ENCODE assay signal across 39 cellular contexts in genomic region chr1:10080523-10080922, GRCh38.
"Had no signal": no experiment of that assay in that cellular context is flagged by ENCODE, and none has a peak within 500 bp of the region (broad histone marks: within the 10 kb centered on the region; RNA-seq: fewer than 3 reads in every experiment).

No MANE protein-coding gene starts in this region.

- H3K27ac Mint-ChIP-seq: activated naive CD4-positive, alpha-beta T cell treated with anti-CD3 and anti-CD28 coated beads for 36 hours; activated naive CD4-positive, alpha-beta T cell treated with anti-CD3 and anti-CD28 coated beads, Interleukin-2, amount 10 ng/mL, durations not matched to agents 7 days and 5 days; activated naive CD4-positive, alpha-beta T cell treated with anti-CD3 and anti-CD28 coated beads, Interleukin-2, amount 50 U/mL, for 24 hours; activated naive CD8-positive, alpha-beta T cell; activated naive CD8-positive, alpha-beta T cell treated with anti-CD3 and anti-CD28 coated beads for 36 hours; activated naive CD8-positive, alpha-beta T cell treated with anti-CD3 and anti-CD28 coated beads, Interleukin-2, amount 10 ng/mL, durations not matched to agents 7 days and 5 days; activated naive CD8-positive, alpha-beta T cell treated with anti-CD3 and anti-CD28 coated beads, Interleukin-2, amount 50 U/mL, for 24 hours; activated T-cell treated with anti-CD3 and anti-CD28 coated beads, Interleukin-2, amount 50 U/mL, for 24 hours; activated T-cell treated with anti-CD3 and anti-CD28 coated beads, Interleukin-2, amount 50 U/mL, for 72 hours; activated T-helper 1 cell treated with anti-CD3 and anti-CD28 coated beads, Interleukin-12 subunit alpha, Interleukin-12 subunit beta, Interleukin-2, Interleukin-4 antibody, amounts not matched to agents 30 ng/mL and 10 ng/mL and 1 ng/mL, durations not matched to agents 14 hours and 24 hours and 36 hours; activated T-helper 17 cell treated with anti-CD3 and anti-CD28 coated beads, Interleukin-2, amount 50 U/mL, for 72 hours; activated T-helper 2 cell treated with anti-CD3 and anti-CD28 coated beads, Interferon-gamma antibody, Interleukin-2, Interleukin-4, amounts not matched to agents 10 μg/mL and 5 μg/mL and 100 μg/mL, durations not matched to agents 14 hours and 24 hours and 36 hours; brain had no signal

- FAIRE-seq: bronchial epithelial cell, colon had no signal

- H3K4me3 Mint-ChIP-seq: activated naive CD4-positive, alpha-beta T cell treated with anti-CD3 and anti-CD28 coated beads for 36 hours; activated naive CD4-positive, alpha-beta T cell treated with anti-CD3 and anti-CD28 coated beads, Interleukin-2, amount 10 ng/mL, durations not matched to agents 7 days and 5 days; activated naive CD4-positive, alpha-beta T cell treated with anti-CD3 and anti-CD28 coated beads, Interleukin-2, amount 50 U/mL, for 24 hours; activated naive CD8-positive, alpha-beta T cell; activated naive CD8-positive, alpha-beta T cell treated with anti-CD3 and anti-CD28 coated beads for 36 hours; activated naive CD8-positive, alpha-beta T cell treated with anti-CD3 and anti-CD28 coated beads, Interleukin-2, amount 10 ng/mL, durations not matched to agents 7 days and 5 days; activated naive CD8-positive, alpha-beta T cell treated with anti-CD3 and anti-CD28 coated beads, Interleukin-2, amount 50 U/mL, for 24 hours; activated T-cell treated with anti-CD3 and anti-CD28 coated beads, Interleukin-2, amount 50 U/mL, for 24 hours; activated T-cell treated with anti-CD3 and anti-CD28 coated beads, Interleukin-2, amount 50 U/mL, for 4 hours; activated T-cell treated with anti-CD3 and anti-CD28 coated beads, Interleukin-2, amount 50 U/mL, for 72 hours; activated T-helper 1 cell treated with anti-CD3 and anti-CD28 coated beads, Interleukin-12 subunit alpha, Interleukin-12 subunit beta, Interleukin-2, Interleukin-4 antibody, amounts not matched to agents 30 ng/mL and 10 ng/mL and 1 ng/mL, durations not matched to agents 14 hours and 24 hours and 36 hours; activated T-helper 17 cell treated with anti-CD3 and anti-CD28 coated beads, Interleukin-2, amount 50 U/mL, for 72 hours; brain; central memory CD8-positive, alpha-beta T cell had no signal

- H3K4me3 ChIP-seq: adrenal gland, ascending aorta, body of pancreas, breast epithelium, cardiac muscle cell had no signal

- H3K36me3 ChIP-seq: brain microvascular endothelial cell, breast epithelium had no signal

- H3K27me3 Mint-ChIP-seq: activated naive CD4-positive, alpha-beta T cell treated with anti-CD3 and anti-CD28 coated beads, Interleukin-2, amount 10 ng/mL, durations not matched to agents 7 days and 5 days; activated naive CD4-positive, alpha-beta T cell treated with anti-CD3 and anti-CD28 coated beads, Interleukin-2, amount 50 U/mL, for 24 hours; activated naive CD8-positive, alpha-beta T cell; activated naive CD8-positive, alpha-beta T cell treated with anti-CD3 and anti-CD28 coated beads for 36 hours; activated naive CD8-positive, alpha-beta T cell treated with anti-CD3 and anti-CD28 coated beads, Interleukin-2, amount 10 ng/mL, durations not matched to agents 7 days and 5 days; activated naive CD8-positive, alpha-beta T cell treated with anti-CD3 and anti-CD28 coated beads, Interleukin-2, amount 50 U/mL, for 24 hours; activated T-cell treated with anti-CD3 and anti-CD28 coated beads, Interleukin-2, amount 50 U/mL, for 24 hours; activated T-helper 17 cell treated with anti-CD3 and anti-CD28 coated beads, Interleukin-2, amount 50 U/mL, for 72 hours; brain; central memory CD8-positive, alpha-beta T cell had no signal

- H3K4me1 Mint-ChIP-seq: activated naive CD8-positive, alpha-beta T cell treated with anti-CD3 and anti-CD28 coated beads, Interleukin-2, amount 50 U/mL, for 24 hours; brain had no signal

- H3K27me3 ChIP-seq: adrenal gland, ascending aorta, body of pancreas, brain microvascular endothelial cell, breast epithelium, cardiac muscle cell had no signal

- DNase-seq: activated effector memory CD4-positive, alpha-beta T cell treated with anti-CD3 and anti-CD28 coated beads, Interleukin-2, amount 50 U/mL, for 16 hours; activated effector memory CD4-positive, alpha-beta T cell treated with Interleukin-2 at 50 U/mL for 16 hours; activated gamma-delta T cell; activated gamma-delta T cell treated with Interleukin-2 at 50 U/mL for 16 hours; activated naive CD4-positive, alpha-beta T cell; activated naive CD4-positive, alpha-beta T cell treated with anti-CD3 and anti-CD28 coated beads for 36 hours; activated naive CD4-positive, alpha-beta T cell treated with anti-CD3 and anti-CD28 coated beads, Interleukin-2, amount 10 ng/mL, durations not matched to agents 7 days and 5 days; activated naive CD4-positive, alpha-beta T cell treated with anti-CD3 and anti-CD28 coated beads, Interleukin-2, amount 50 U/mL, for 16 hours; activated naive CD4-positive, alpha-beta T cell treated with Interleukin-2 at 50 U/mL for 16 hours; activated naive CD8-positive, alpha-beta T cell treated with anti-CD3 and anti-CD28 coated beads for 36 hours; activated naive CD8-positive, alpha-beta T cell treated with anti-CD3 and anti-CD28 coated beads, Interleukin-2, amount 10 ng/mL, durations not matched to agents 7 days and 5 days; activated naive CD8-positive, alpha-beta T cell treated with anti-CD3 and anti-CD28 coated beads, Interleukin-2, amount 50 U/mL, for 24 hours; activated T-cell treated with anti-CD3 and anti-CD28 coated beads, Interleukin-2, amount 50 U/mL, for 24 hours; activated T-cell treated with anti-CD3 and anti-CD28 coated beads, Interleukin-2, amount 50 U/mL, for 4 hours; activated T-cell treated with anti-CD3 and anti-CD28 coated beads, Interleukin-2, amount 50 U/mL, for 48 hours; activated T-cell treated with anti-CD3 and anti-CD28 coated beads, Interleukin-2, amount 50 U/mL, for 72 hours; amniotic stem cell; amygdala; anterior cingulate cortex; aorta; body of pancreas; brain microvascular endothelial cell; caudate nucleus; central memory CD4-positive, alpha-beta T cell; cerebellar nuclear complex had no signal

- ATAC-seq: activated naive CD4-positive, alpha-beta T cell treated with anti-CD3 and anti-CD28 coated beads, Interleukin-2, amount 50 U/mL, for 72 hours; activated naive CD8-positive, alpha-beta T cell treated with anti-CD3 and anti-CD28 coated beads, Interleukin-2, amount 50 U/mL, for 24 hours; activated T-cell treated with anti-CD3 and anti-CD28 coated beads, Interleukin-2, amount 50 U/mL, for 4 hours; activated T-cell treated with anti-CD3 and anti-CD28 coated beads, Interleukin-2, amount 50 U/mL, for 72 hours; activated T-helper 17 cell treated with anti-CD3 and anti-CD28 coated beads, Interleukin-2, amount 50 U/mL, for 72 hours; body of pancreas had no signal

- H3K9me3 ChIP-seq: adrenal gland, ascending aorta, body of pancreas, breast epithelium had no signal

- H3K4me1 ChIP-seq: ascending aorta, body of pancreas, breast epithelium had no signal

- H3K9me3 Mint-ChIP-seq: activated naive CD4-positive, alpha-beta T cell treated with anti-CD3 and anti-CD28 coated beads for 36 hours; activated naive CD4-positive, alpha-beta T cell treated with anti-CD3 and anti-CD28 coated beads, Interleukin-2, amount 10 ng/mL, durations not matched to agents 7 days and 5 days; activated naive CD4-positive, alpha-beta T cell treated with anti-CD3 and anti-CD28 coated beads, Interleukin-2, amount 50 U/mL, for 24 hours; activated naive CD4-positive, alpha-beta T cell treated with anti-CD3 and anti-CD28 coated beads, Interleukin-2, amount 50 U/mL, for 72 hours; activated naive CD8-positive, alpha-beta T cell treated with anti-CD3 and anti-CD28 coated beads for 36 hours; activated naive CD8-positive, alpha-beta T cell treated with anti-CD3 and anti-CD28 coated beads, Interleukin-2, amount 10 ng/mL, durations not matched to agents 7 days and 5 days; activated naive CD8-positive, alpha-beta T cell treated with anti-CD3 and anti-CD28 coated beads, Interleukin-2, amount 50 U/mL, for 24 hours; activated T-cell treated with anti-CD3 and anti-CD28 coated beads, Interleukin-2, amount 50 U/mL, for 72 hours; activated T-helper 1 cell treated with anti-CD3 and anti-CD28 coated beads, Interleukin-12 subunit alpha, Interleukin-12 subunit beta, Interleukin-2, Interleukin-4 antibody, amounts not matched to agents 30 ng/mL and 10 ng/mL and 1 ng/mL, durations not matched to agents 14 hours and 24 hours and 36 hours; activated T-helper 17 cell treated with anti-CD3 and anti-CD28 coated beads, Interleukin-2, amount 50 U/mL, for 72 hours; activated T-helper 2 cell treated with anti-CD3 and anti-CD28 coated beads, Interferon-gamma antibody, Interleukin-2, Interleukin-4, amounts not matched to agents 10 μg/mL and 5 μg/mL and 100 μg/mL, durations not matched to agents 14 hours and 24 hours and 36 hours; central memory CD8-positive, alpha-beta T cell had no signal

- H3K27ac ChIP-seq: adrenal gland, ascending aorta, body of pancreas, brain microvascular endothelial cell, breast epithelium had no signal
